21 cellular contexts compared by ENCODE assay signal in genomic region chr3:45568848-45569247, GRCh38. TPM values are rescaled to one million over a fixed set of nuclear protein-coding genes. Genes with fewer than 3 reads are reported as not detected.
DNase-seq lines count a peak whose midpoint lies in the region; ATAC-seq and FAIRE-seq lines count a peak whose summit lies in the region.
"Had no signal": no experiment of that assay in that cellular context is flagged by ENCODE, and none has a peak within 500 bp of the region (broad histone marks: within the 10 kb centered on the region; RNA-seq: fewer than 3 reads in every experiment).

No MANE protein-coding gene starts in this region.

- H3K27me3 Mint-ChIP-seq in T-helper 1 cell treated with Interleukin-12 subunit alpha and Interleukin-12 subunit beta and Interleukin-4 antibody, amounts not matched to agents 30 μg/mL and 1 μg/mL, for 36 hours (ENCODE audit: low read depth): no peaks in the 10 kb centered on the region
- H3K27me3 Mint-ChIP-seq in activated T-helper 17 cell treated with anti-CD3 and anti-CD28 coated beads, Interleukin-2, amount 50 U/mL, for 72 hours: peaks cover 3% of the 10 kb centered on the region
- H3K27me3 Mint-ChIP-seq in naive thymus-derived CD8-positive, alpha-beta T cell: no peaks in the 10 kb centered on the region
- H3K27me3 Mint-ChIP-seq: T-helper 17 cell had no signal

- H3K4me3 Mint-ChIP-seq in T-helper 1 cell treated with Interleukin-12 subunit alpha and Interleukin-12 subunit beta and Interleukin-4 antibody, amounts not matched to agents 30 μg/mL and 1 μg/mL, for 36 hours: peak overlapping the region; percentile 12
- H3K4me3 Mint-ChIP-seq in activated T-helper 17 cell treated with anti-CD3 and anti-CD28 coated beads, Interleukin-2, amount 50 U/mL, for 72 hours: peak overlapping the region; percentile 3
- no peak overlapping the region for H3K4me3 Mint-ChIP-seq in naive thymus-derived CD8-positive, alpha-beta T cell
- H3K4me3 Mint-ChIP-seq: T-helper 17 cell, WTC11 had no signal

- no peak overlapping the region for H3K27ac Mint-ChIP-seq in T-helper 1 cell treated with Interleukin-12 subunit alpha and Interleukin-12 subunit beta and Interleukin-4 antibody, amounts not matched to agents 30 μg/mL and 1 μg/mL, for 36 hours
- H3K27ac Mint-ChIP-seq in activated T-helper 17 cell treated with anti-CD3 and anti-CD28 coated beads, Interleukin-2, amount 50 U/mL, for 72 hours: peak overlapping the region; percentile 18
- H3K27ac Mint-ChIP-seq in naive thymus-derived CD8-positive, alpha-beta T cell: peak overlapping the region; percentile 1 to 70 (median 42)
- H3K27ac Mint-ChIP-seq: WTC11 had no signal

- POLR2A ChIA-PET in naive thymus-derived CD8-positive, alpha-beta T cell (lab: Charles Lee): interaction anchor here (0.6 kb wide), 1 partner anchor 532 kb away, joined by 3 read pairs; no protein-coding TSS in a partner anchor

- peaks cover 40% of the 10 kb centered on the region for H3K4me1 Mint-ChIP-seq in T-helper 1 cell treated with Interleukin-12 subunit alpha and Interleukin-12 subunit beta and Interleukin-4 antibody, amounts not matched to agents 30 μg/mL and 1 μg/mL, for 36 hours (ENCODE audit: low read depth)
- peaks cover 12% of the 10 kb centered on the region for H3K4me1 Mint-ChIP-seq in activated T-helper 17 cell treated with anti-CD3 and anti-CD28 coated beads, Interleukin-2, amount 50 U/mL, for 72 hours
- H3K4me1 Mint-ChIP-seq in naive thymus-derived CD8-positive, alpha-beta T cell: peaks cover 9 to 57% (median 21%) of the 10 kb centered on the region in 4 donors

- H3K36me3 Mint-ChIP-seq in T-helper 1 cell treated with Interleukin-12 subunit alpha and Interleukin-12 subunit beta and Interleukin-4 antibody, amounts not matched to agents 30 μg/mL and 1 μg/mL, for 36 hours (ENCODE audit: low read depth): peaks cover 4% of the 10 kb centered on the region
- H3K36me3 Mint-ChIP-seq in activated T-helper 17 cell treated with anti-CD3 and anti-CD28 coated beads, Interleukin-2, amount 50 U/mL, for 72 hours (ENCODE audit: low read depth): no peaks in the 10 kb centered on the region
- H3K36me3 Mint-ChIP-seq in naive thymus-derived CD8-positive, alpha-beta T cell: no peaks in the 10 kb centered on the region

- DNase-seq in T-helper 1 cell (no peak), GM18507 (ENCODE audit: extremely low spot score, insufficient read length, low read depth) (no peak), NCI-H524 (lab: John Stamatoyannopoulos, UW) (no peak), retina (no peak), NCI-H345 (lab: John Stamatoyannopoulos, UW) (no peak)
- no peak for DNase-seq in naive thymus-derived CD8-positive, alpha-beta T cell
- DNase-seq: 8988T; central memory CD4-positive, alpha-beta T cell; Kasumi-1; mesenchymal stem cell; NCI-H1417 treated with DMSO at 0.1 percent for 48 hours; NCI-H2171; NCI-H748 treated with DMSO at 0.1 percent for 48 hours; posterior cingulate gyrus; SIG-M5; T-helper 17 cell; upper lobe of right lung had no signal

- no peak for ATAC-seq in activated T-helper 17 cell treated with anti-CD3 and anti-CD28 coated beads, Interleukin-2, amount 50 U/mL, for 72 hours (replicated peaks)
- ATAC-seq in naive thymus-derived CD8-positive, alpha-beta T cell: no peak
- ATAC-seq: gastrocnemius medialis, T-helper 17 cell, upper lobe of right lung, WTC11 had no signal

- peak; percentile 52 for FAIRE-seq in GM18507 (lab: Jason Lieb, UNC)

- H3K9me3 Mint-ChIP-seq in T-helper 1 cell treated with Interleukin-12 subunit alpha and Interleukin-12 subunit beta and Interleukin-4 antibody, amounts not matched to agents 30 μg/mL and 1 μg/mL, for 36 hours: no peaks in the 10 kb centered on the region
- no peaks in the 10 kb centered on the region for H3K9me3 Mint-ChIP-seq in activated T-helper 17 cell treated with anti-CD3 and anti-CD28 coated beads, Interleukin-2, amount 50 U/mL, for 72 hours
- no peaks in the 10 kb centered on the region for H3K9me3 Mint-ChIP-seq in naive thymus-derived CD8-positive, alpha-beta T cell

RNA-seq across cellular contexts. Expression of gene LIMD1, which starts 25.7 kb away (rescaled TPM):
- total RNA-seq in activated T-helper 17 cell treated with anti-CD3 and anti-CD28 coated beads, Interleukin-2, amount 50 U/mL, for 72 hours: 10 to 100 TPM; 27.6 to 46.5 TPM
- total RNA-seq in naive thymus-derived CD8-positive, alpha-beta T cell: 10 to 100 TPM; 29.3 to 30.4 TPM
- 1 to 10 TPM; 4.2 to 6.0 (median 4.6) TPM for polyA plus RNA-seq in naive thymus-derived CD8-positive, alpha-beta T cell

Comparison
In these comparisons a context has a peak if more than half of its experiments do, and no peak if none do; other contexts are left out.
1. H3K4me3 Mint-ChIP-seq: peak in T-helper 1 cell treated with Interleukin-12 subunit alpha and Interleukin-12 subunit beta and Interleukin-4 antibody, amounts not matched to agents 30 μg/mL and 1 μg/mL, for 36 hours (single experiment) and activated T-helper 17 cell treated with anti-CD3 and anti-CD28 coated beads, Interleukin-2, amount 50 U/mL, for 72 hours (single experiment); none in naive thymus-derived CD8-positive, alpha-beta T cell (0 of 10).